Comparison of ENCODE assay signal across 8 cellular contexts in genomic region chr2:201451330-201452057, GRCh38. TPM values are rescaled to one million over a fixed set of nuclear protein-coding genes. Genes with fewer than 3 reads are reported as not detected.
A peak's percentile ranks its signal among the peaks of the same experiment; 100 is the strongest.
DNase-seq lines count a peak whose midpoint lies in the region; ATAC-seq and TF ChIP-seq lines count a peak whose summit lies in the region.

TSS of gene STRADB (plus strand) at chr2:201451740. CDS start at chr2:201454841, 3,101 bp downstream.
TSS of gene TRAK2 (minus strand) at chr2:201451458. CDS start at chr2:201420507, 30,951 bp downstream.

- no peaks in the 10 kb centered on the region for H3K27me3 ChIP-seq in OCI-LY3 (ENCODE audit: low read depth, low read length)

- H3K9me3 ChIP-seq in OCI-LY3 (ENCODE audit: insufficient read depth, low read length) = no peaks in the 10 kb centered on the region

- peak; percentile 86 for DNase-seq in DMS 273 treated with DMSO at 0.1 percent for 48 hours (lab: John Stamatoyannopoulos, UW)
- peak; percentile 82 for DNase-seq in HuH-7 (ENCODE audit: low spot score)
- peak; percentile 95 for DNase-seq in activated CD8-positive, alpha-beta memory T cell treated with anti-CD3 and anti-CD28 coated beads, Interleukin-2, amount 50 U/mL, for 48 hours
- peak; percentile 90 for DNase-seq in endothelial cell (ENCODE audit: low spot score)
- peak; percentile 96 for DNase-seq in midbrain (lab: John Stamatoyannopoulos, UW)
- peak; percentile 89 to 90 for DNase-seq in stimulated activated CD8-positive, alpha-beta memory T cell treated with anti-CD3 and anti-CD28 coated beads, Interleukin-2, amount 100 ng/mL, for 1 hour (ENCODE audit: low read depth in 2 of 2)

- H2AFZ ChIP-seq in OCI-LY3 (ENCODE audit: low read depth, low read length) = peak within 1 kb of the TSS; percentile 93

- peak within 1 kb of the TSS; percentile 80 for H3K4me2 ChIP-seq in OCI-LY3 (ENCODE audit: low read length)

- H3K4me1 ChIP-seq in OCI-LY3 (ENCODE audit: low read length) = peaks cover 10% of the 10 kb centered on the region

- no peaks in the 10 kb centered on the region for H4K20me1 ChIP-seq in OCI-LY3 (ENCODE audit: insufficient read depth, low read length)

- peaks cover 3% of the 10 kb centered on the region for H3K27me3 Mint-ChIP-seq in endothelial cell (ENCODE audit: unreplicated experiment)

- ATAC-seq in GM21515 (IDR thresholded peaks at IDR 0.05; ENCODE audit: unreplicated experiment) = peak; percentile 97

- H3K4me1 Mint-ChIP-seq in endothelial cell (ENCODE audit: unreplicated experiment) = peaks cover 7% of the 10 kb centered on the region

- H3K36me3 ChIP-seq in OCI-LY3 (replicated peaks; ENCODE audit: low read depth, low read length) = no peaks in the 10 kb centered on the region

- TF ChIP-seq CTCF in OCI-LY3 (IDR thresholded peaks at IDR 0.05; ENCODE audit: low read depth, low read length) = no peak
- TF ChIP-seq CTCF in endothelial cell (IDR thresholded peaks at IDR 0.05; ENCODE audit: unreplicated experiment) = peak; percentile 20

- peak within 1 kb of the TSS; percentile 75 for H3K9ac ChIP-seq in OCI-LY3 (ENCODE audit: low read length)

- H3K4me3 ChIP-seq in OCI-LY3 (ENCODE audit: low read length) = peak within 1 kb of the TSS; percentile 94

- peaks cover 12% of the 10 kb centered on the region for H3K79me2 ChIP-seq in OCI-LY3 (ENCODE audit: low read length)

- peak within 1 kb of the TSS; percentile 74 for H3K27ac Mint-ChIP-seq in endothelial cell (ENCODE audit: unreplicated experiment)

- no peaks in the 10 kb centered on the region for H3K9me3 Mint-ChIP-seq in endothelial cell (ENCODE audit: unreplicated experiment)

- H3K27ac ChIP-seq in OCI-LY3 (ENCODE audit: low read length) = peak within 1 kb of the TSS; percentile 36

- H3K4me3 Mint-ChIP-seq in endothelial cell (ENCODE audit: unreplicated experiment) = peak within 1 kb of the TSS; percentile 96

- H3K36me3 Mint-ChIP-seq in endothelial cell (ENCODE audit: low read depth, unreplicated experiment) = peaks cover 5% of the 10 kb centered on the region

RNA-seq across cellular contexts. Expression of gene STRADB, which starts in this region (rescaled TPM):
- total RNA-seq in endothelial cell (ENCODE audit: unreplicated experiment) = 18.5 TPM

RNA-seq across cellular contexts. Expression of gene TRAK2, which starts in this region (rescaled TPM):
- 18.4 TPM for total RNA-seq in endothelial cell (ENCODE audit: unreplicated experiment)

Comparison
In these comparisons a context has a peak if more than half of its experiments do, and no peak if none do; other contexts are left out.
1. Peak in every context shown above with its lines: DNase-seq, ATAC-seq, H3K4me3 ChIP-seq and H3K27ac ChIP-seq.